8 cellular contexts compared by ENCODE assay signal in the genomic region with DNA sequence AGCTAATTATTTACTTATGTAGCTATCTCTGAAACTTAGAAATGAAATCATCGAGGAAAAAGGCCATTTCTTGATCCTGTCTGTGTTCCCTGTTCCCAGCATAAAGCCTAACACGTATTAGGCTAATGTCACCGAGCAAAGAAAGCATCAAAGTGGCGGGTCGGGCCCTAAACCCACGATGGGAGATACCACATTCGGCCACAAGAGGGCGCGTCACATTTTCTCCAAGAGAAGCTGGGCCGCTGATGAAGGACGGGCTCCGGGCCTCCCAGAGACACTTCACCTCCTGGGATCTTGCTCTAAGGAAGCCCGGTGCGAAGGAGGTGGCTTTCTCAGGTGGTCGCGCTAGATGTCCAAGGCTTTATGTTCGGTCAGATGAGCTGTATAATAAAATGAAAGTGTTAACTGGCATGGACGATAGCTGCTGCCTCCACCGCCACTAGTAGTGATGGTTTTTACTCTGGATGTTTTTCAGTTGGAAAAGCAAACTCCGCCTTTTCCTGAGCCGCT. TPM values are rescaled to one million over a fixed set of nuclear protein-coding genes. Genes with fewer than 3 reads are reported as not detected.
DNase-seq lines count a peak whose midpoint lies in the region; ATAC-seq and TF ChIP-seq lines count a peak whose summit lies in the region.

No MANE protein-coding gene starts in this region.

- 2% methylated on average over 21 of the region's 21 CpGs for WGBS in HUES64

- ATAC-seq in GM21717 (IDR thresholded peaks at IDR 0.05; ENCODE audit: unreplicated experiment), result no peak

- H3K4me3 ChIP-seq in GM12865 (ENCODE audit: low read depth, low read length) (peak overlapping the region; percentile 53), HUES64 (ENCODE audit: low read length) (peak overlapping the region; percentile 93), NT2/D1 (ENCODE audit: insufficient read length, low read depth) (peak overlapping the region; percentile 24), mononuclear cell (ENCODE audit: low read length) (peak overlapping the region; percentile 90)

- DNase-seq in GM12865 (ENCODE audit: low read depth), result peak; percentile 88
- peak; percentile 72 for DNase-seq in NT2/D1 (ENCODE audit: low read depth, low spot score)
- peak; percentile 95 for DNase-seq in activated T-cell treated with anti-CD3 and anti-CD28 coated beads for 1 hour (ENCODE audit: low read depth)
- DNase-seq in epithelial cell of prostate (ENCODE audit: low read depth, low spot score), result no peak
- DNase-seq in stimulated activated CD8-positive, alpha-beta memory T cell treated with anti-CD3 and anti-CD28 coated beads, Interleukin-2, amount 100 ng/mL, for 1 hour (ENCODE audit: low read depth in 2 of 2), result peak; percentile 83

- H3K36me3 ChIP-seq in HUES64 (ENCODE audit: insufficient read depth, low read length), result peaks cover 10% of the 10 kb centered on the region; the same call in 1 of the 2 replicates
- peaks cover 15% of the 10 kb centered on the region for H3K36me3 ChIP-seq in NT2/D1 (ENCODE audit: insufficient read depth, insufficient read length, low read length)

- no peaks in the 10 kb centered on the region for H3K9me3 ChIP-seq in HUES64 (ENCODE audit: insufficient read depth, low read depth, low read length)
- no peaks in the 10 kb centered on the region for H3K9me3 ChIP-seq in NT2/D1 (ENCODE audit: insufficient read depth, low read length)
- no peaks in the 10 kb centered on the region for H3K9me3 ChIP-seq in mononuclear cell (ENCODE audit: low read depth, low read length)

- H3K4me1 ChIP-seq in HUES64 (ENCODE audit: insufficient read depth, low read length), result peaks cover 4% of the 10 kb centered on the region; the same call in 1 of the 2 replicates
- H3K4me1 ChIP-seq in NT2/D1 (ENCODE audit: insufficient read depth, insufficient read length), result peaks cover 9% of the 10 kb centered on the region
- peaks cover 19% of the 10 kb centered on the region for H3K4me1 ChIP-seq in mononuclear cell (ENCODE audit: insufficient read depth, low read length)

- peak; percentile 85 for TF ChIP-seq CTCF in GM12865 (IDR thresholded peaks at IDR 0.05; ENCODE audit: insufficient read depth, low read depth, low read length, missing control alignments)

- H3K9ac ChIP-seq in HUES64 (ENCODE audit: low read depth, low read length) (no peak overlapping the region), NT2/D1 (ENCODE audit: insufficient read length, low read depth) (peak overlapping the region; percentile 43)

- H3K27ac ChIP-seq in HUES64 (ENCODE audit: low read depth, low read length) (no peak overlapping the region), epithelial cell of prostate (peak overlapping the region; percentile 45)

- no peaks in the 10 kb centered on the region for H3K27me3 ChIP-seq in HUES64 (ENCODE audit: insufficient read depth, low read length)
- peaks cover 3% of the 10 kb centered on the region for H3K27me3 ChIP-seq in NT2/D1 (ENCODE audit: insufficient read depth, insufficient read length)
- no peaks in the 10 kb centered on the region for H3K27me3 ChIP-seq in mononuclear cell (ENCODE audit: insufficient read depth, low read length)

RNA-seq across cellular contexts. Expression of gene PDK2, which starts 0.9 kb away (rescaled TPM):
- 12.5 TPM for polyA plus RNA-seq in HUES64 (2013, experiment 1 of 2)
- 15.5 TPM for polyA plus RNA-seq in HUES64 (2013, experiment 2 of 2)
- 10.1 TPM for total RNA-seq in mononuclear cell

RNA-seq across cellular contexts. Expression of gene SAMD14, which starts 35.7 kb away (rescaled TPM):
- 5.8 TPM for polyA plus RNA-seq in HUES64 (2013, experiment 1 of 2)
- polyA plus RNA-seq in HUES64 (2013, experiment 2 of 2), result 6.7 TPM
- total RNA-seq in mononuclear cell, result 0.63 TPM

RNA-seq across cellular contexts. Expression of gene ITGA3, which starts 38.4 kb away (rescaled TPM):
- polyA plus RNA-seq in HUES64 (2013, experiment 1 of 2), result 10.5 TPM
- polyA plus RNA-seq in HUES64 (2013, experiment 2 of 2), result 11.7 TPM
- total RNA-seq in mononuclear cell, result 1.7 TPM

RNA-seq across cellular contexts. Expression of gene PPP1R9B, which starts 56.2 kb away (rescaled TPM):
- 10.4 TPM for polyA plus RNA-seq in HUES64 (2013, experiment 1 of 2)
- 12.4 TPM for polyA plus RNA-seq in HUES64 (2013, experiment 2 of 2)
- 53.0 TPM for total RNA-seq in mononuclear cell

Comparison
In these comparisons a context has a peak if more than half of its experiments do, and no peak if none do; other contexts are left out.
1. H3K4me3 ChIP-seq: peak in every context shown above with its lines; median percentile 93 in HUES64; 90 in mononuclear cell; 53 in GM12865; 24 in NT2/D1.